In genomic region chr7:84022686-84023308, GRCh38 we compare ENCODE assay signal across 1 cellular context.
TF ChIP-seq lines count a peak whose summit lies in the region.

No MANE protein-coding gene starts in this region.

TF ChIP-seq in HepG2, 621 proteins besides CTCF, POLR2A, EP300 and RAD21 (continued from another document and continues in another):
- TF ChIP-seq HMGXB3 (CRISPR knock-in tag; IDR thresholded peaks at IDR 0.05; ENCODE audit: borderline replicate concordance) = no peak
- no peak for TF ChIP-seq AGO1 (IDR thresholded peaks at IDR 0.05; ENCODE audit: low read depth, low read length, poor library complexity, severe bottlenecking)
- TF ChIP-seq FOXK2 (IDR thresholded peaks at IDR 0.05) = no peak
- no peak for TF ChIP-seq ZFY (CRISPR knock-in tag; IDR thresholded peaks at IDR 0.05)
- peak; percentile 45; the same call in 1 of the 2 replicates for TF ChIP-seq TCF7L2 (IDR thresholded peaks at IDR 0.05; ENCODE audit: low read depth, low read length)
- no peak for TF ChIP-seq GPN1 (CRISPR knock-in tag; IDR thresholded peaks at IDR 0.05; ENCODE audit: borderline replicate concordance)
- no peak for TF ChIP-seq ZNF740 (CRISPR knock-in tag; IDR thresholded peaks at IDR 0.05)
- TF ChIP-seq FOXJ3 (CRISPR knock-in tag; IDR thresholded peaks at IDR 0.05; ENCODE audit: borderline replicate concordance) = peak; percentile 65; the same call in 1 of the 2 replicates
- TF ChIP-seq PRDM15 (CRISPR knock-in tag; IDR thresholded peaks at IDR 0.05) = no peak
- TF ChIP-seq FOXK1 (CRISPR knock-in tag; IDR thresholded peaks at IDR 0.05; ENCODE audit: borderline replicate concordance, low read depth) = no peak
- TF ChIP-seq RNF219 (CRISPR knock-in tag; IDR thresholded peaks at IDR 0.05) = no peak
- no peak for TF ChIP-seq FOXP1 (IDR thresholded peaks at IDR 0.05)
- TF ChIP-seq FOXP1 (CRISPR knock-in tag; IDR thresholded peaks at IDR 0.05) = peak; percentile 42; the same call in 1 of the 2 replicates
- TF ChIP-seq BCL6 (CRISPR knock-in tag; IDR thresholded peaks at IDR 0.05) = 0 out of 2 replicates have a peak, but pooled peaks have one; percentile 23
- no peak for TF ChIP-seq ZMAT5 (CRISPR knock-in tag; IDR thresholded peaks at IDR 0.05; ENCODE audit: borderline replicate concordance, low read depth)
- no peak for TF ChIP-seq ZNF570 (CRISPR knock-in tag; IDR thresholded peaks at IDR 0.05; ENCODE audit: borderline replicate concordance)
- TF ChIP-seq EED (CRISPR knock-in tag; IDR thresholded peaks at IDR 0.05) = no peak
- peak; percentile 96 for TF ChIP-seq ISL2 (CRISPR knock-in tag; IDR thresholded peaks at IDR 0.05)
- no peak for TF ChIP-seq CAMTA2 (CRISPR knock-in tag; IDR thresholded peaks at IDR 0.05; ENCODE audit: borderline replicate concordance)
- no peak for TF ChIP-seq ZNF800 (CRISPR knock-in tag; IDR thresholded peaks at IDR 0.05)
- no peak for TF ChIP-seq DRAP1 (CRISPR knock-in tag; IDR thresholded peaks at IDR 0.05)
- TF ChIP-seq TARDBP (CRISPR knock-in tag; IDR thresholded peaks at IDR 0.05) = no peak
- no peak for TF ChIP-seq ZNF207 (IDR thresholded peaks at IDR 0.05; ENCODE audit: borderline replicate concordance)
- TF ChIP-seq KAT8 (CRISPR knock-in tag; IDR thresholded peaks at IDR 0.05) = peak; percentile 45
- TF ChIP-seq ELF4 (CRISPR knock-in tag; IDR thresholded peaks at IDR 0.05; ENCODE audit: borderline replicate concordance) = no peak
- peak; percentile 15; the same call in 1 of the 2 replicates for TF ChIP-seq ZNF331 (CRISPR knock-in tag; IDR thresholded peaks at IDR 0.05)
- TF ChIP-seq ZGPAT (CRISPR knock-in tag; IDR thresholded peaks at IDR 0.05) = peak; percentile 43; the same call in 1 of the 2 replicates
- TF ChIP-seq NCOA2 (CRISPR knock-in tag; IDR thresholded peaks at IDR 0.05) = peak; percentile 84
- peak; percentile 66 for TF ChIP-seq ARID3A (IDR thresholded peaks at IDR 0.05; ENCODE audit: low read depth, low read length)
- TF ChIP-seq ARNT (IDR thresholded peaks at IDR 0.05) = no peak
- no peak for TF ChIP-seq TAF15 (IDR thresholded peaks at IDR 0.05; ENCODE audit: low read depth, low read length, poor library complexity, severe bottlenecking)
- no peak for TF ChIP-seq ZNF101 (CRISPR knock-in tag; IDR thresholded peaks at IDR 0.05; ENCODE audit: borderline replicate concordance, low read depth)
- no peak for TF ChIP-seq ZNF703 (CRISPR knock-in tag; IDR thresholded peaks at IDR 0.05; ENCODE audit: borderline replicate concordance)
- no peak for TF ChIP-seq ETV5 (CRISPR knock-in tag; IDR thresholded peaks at IDR 0.05; ENCODE audit: borderline replicate concordance)
- peak; percentile 62 for TF ChIP-seq HNF4A (CRISPR knock-in tag; IDR thresholded peaks at IDR 0.05)
- TF ChIP-seq CREM (IDR thresholded peaks at IDR 0.05) = peak; percentile 35; the same call in 1 of the 2 replicates
- TF ChIP-seq CREM (CRISPR knock-in tag; IDR thresholded peaks at IDR 0.05) = no peak
- TF ChIP-seq HDAC2 (CRISPR knock-in tag; IDR thresholded peaks at IDR 0.05) = peak; percentile 67; the same call in 1 of the 2 replicates
- peak; percentile 34; the same call in 1 of the 2 replicates for TF ChIP-seq NFIC (IDR thresholded peaks at IDR 0.05; ENCODE audit: low read length)
- no peak for TF ChIP-seq XBP1 (CRISPR knock-in tag; IDR thresholded peaks at IDR 0.05)
- TF ChIP-seq HOXA9 (CRISPR knock-in tag; IDR thresholded peaks at IDR 0.05; ENCODE audit: borderline replicate concordance) = no peak
- peak; percentile 33 for TF ChIP-seq YY1 (IDR thresholded peaks at IDR 0.05; ENCODE audit: insufficient read depth, insufficient replicate concordance, low read depth, low read length)
- TF ChIP-seq ZNF17 (CRISPR knock-in tag; IDR thresholded peaks at IDR 0.05) = no peak
- no peak for TF ChIP-seq ZNF772 (CRISPR knock-in tag; IDR thresholded peaks at IDR 0.05)
- TF ChIP-seq ZNF543 (CRISPR knock-in tag; IDR thresholded peaks at IDR 0.05) = no peak
- no peak for TF ChIP-seq ZNF850 (CRISPR knock-in tag; conservative IDR thresholded peaks at IDR 0.05)
- TF ChIP-seq ZNF652 (CRISPR knock-in tag; IDR thresholded peaks at IDR 0.05; ENCODE audit: borderline replicate concordance, low read depth) = no peak
- TF ChIP-seq GATAD2A (CRISPR knock-in tag; IDR thresholded peaks at IDR 0.05) = peak; percentile 85
- TF ChIP-seq ZMYM4 (CRISPR knock-in tag; IDR thresholded peaks at IDR 0.05) = peak; percentile 64; the same call in 1 of the 2 replicates
- TF ChIP-seq ZNF749 (CRISPR knock-in tag; IDR thresholded peaks at IDR 0.05; ENCODE audit: borderline replicate concordance) = no peak
- TF ChIP-seq ZBTB3 (CRISPR knock-in tag; IDR thresholded peaks at IDR 0.05; ENCODE audit: borderline replicate concordance, low read depth) = peak; percentile 92; the same call in 1 of the 2 replicates
